31 cellular contexts compared by ENCODE assay signal in genomic region chr1:15687446-15687845, GRCh38. TPM values are rescaled to one million over a fixed set of nuclear protein-coding genes. Genes with fewer than 3 reads are reported as not detected.
DNase-seq lines count a peak whose midpoint lies in the region; ATAC-seq and TF ChIP-seq lines count a peak whose summit lies in the region.
"Had no signal": no experiment of that assay in that cellular context is flagged by ENCODE, and none has a peak within 500 bp of the region (broad histone marks: within the 10 kb centered on the region; RNA-seq: fewer than 3 reads in every experiment).

No MANE protein-coding gene starts in this region.

- no peak overlapping the region for H3K4me3 Mint-ChIP-seq in activated CD4-positive, alpha-beta memory T cell treated with anti-CD3 and anti-CD28 coated beads for 36 hours
- H3K4me3 Mint-ChIP-seq in activated CD4-positive, alpha-beta memory T cell treated with anti-CD3 and anti-CD28 coated beads, Interleukin-2, amount 10 ng/mL, durations not matched to agents 7 days and 5 days, result no peak overlapping the region
- no peak overlapping the region for H3K4me3 Mint-ChIP-seq in CD8-positive, alpha-beta T cell
- no peak overlapping the region for H3K4me3 Mint-ChIP-seq in activated CD8-positive, alpha-beta T cell treated with anti-CD3 and anti-CD28 coated beads for 36 hours
- H3K4me3 Mint-ChIP-seq in naive thymus-derived CD8-positive, alpha-beta T cell, result peak overlapping the region in 3 of 10 donors; percentile 5 to 34 (median 8)

- H3K36me3 Mint-ChIP-seq in activated CD4-positive, alpha-beta memory T cell treated with anti-CD3 and anti-CD28 coated beads for 36 hours, result peaks cover 8% of the 10 kb centered on the region
- peaks cover 17% of the 10 kb centered on the region for H3K36me3 Mint-ChIP-seq in activated CD4-positive, alpha-beta memory T cell treated with anti-CD3 and anti-CD28 coated beads, Interleukin-2, amount 10 ng/mL, durations not matched to agents 7 days and 5 days (ENCODE audit: low read depth)
- H3K36me3 Mint-ChIP-seq in CD8-positive, alpha-beta T cell, result peaks cover 18% of the 10 kb centered on the region
- peaks cover 13% of the 10 kb centered on the region for H3K36me3 Mint-ChIP-seq in activated CD8-positive, alpha-beta T cell treated with anti-CD3 and anti-CD28 coated beads for 36 hours (ENCODE audit: low read depth)
- peaks cover 0 to 3% (median 1%) of the 10 kb centered on the region in 3 donors for H3K36me3 Mint-ChIP-seq in naive thymus-derived CD8-positive, alpha-beta T cell

- intact Hi-C loops in activated CD4-positive, alpha-beta memory T cell treated with anti-CD3 and anti-CD28 coated beads for 36 hours (cut with micrococcal nuclease), result no loop called here
- intact Hi-C loops in CD8-positive, alpha-beta T cell (cut with DNase I, micrococcal nuclease), result loop anchor here (5.0 to 10.0 kb wide), 2 partner anchors 70 to 73 kb away; partner anchors contain the start of gene DDI2 (in 2 of the 2)
- intact Hi-C loops in activated CD8-positive, alpha-beta T cell treated with anti-CD3 and anti-CD28 coated beads for 36 hours (cut with micrococcal nuclease), result no loop called here

- no peak for TF ChIP-seq CTCF in CD8-positive, alpha-beta T cell (IDR thresholded peaks at IDR 0.05)
- no peak for TF ChIP-seq CTCF in activated CD8-positive, alpha-beta T cell treated with anti-CD3 and anti-CD28 coated beads for 36 hours (IDR thresholded peaks at IDR 0.05)
- no peak for TF ChIP-seq CTCF in omental fat pad (IDR thresholded peaks at IDR 0.05)

- no peak overlapping the region for H3K4me3 ChIP-seq in CD8-positive, alpha-beta T cell (ENCODE audit: low read depth, low read length)
- H3K4me3 ChIP-seq: A549, breast epithelium, GM23248, spleen, upper lobe of left lung had no signal

- DNase-seq in activated CD4-positive, alpha-beta memory T cell treated with anti-CD3 and anti-CD28 coated beads for 36 hours, result no peak
- DNase-seq in activated CD4-positive, alpha-beta memory T cell treated with anti-CD3 and anti-CD28 coated beads, Interleukin-2, amount 10 ng/mL, durations not matched to agents 7 days and 5 days, result no peak
- DNase-seq in CD8-positive, alpha-beta T cell, result no peak
- no peak for DNase-seq in activated CD8-positive, alpha-beta T cell treated with anti-CD3 and anti-CD28 coated beads for 36 hours
- DNase-seq in naive thymus-derived CD8-positive, alpha-beta T cell, result no peak
- DNase-seq in NCI-H1694 treated with DMSO at 0.1 percent for 48 hours (lab: John Stamatoyannopoulos, UW) (no peak), omental fat pad (ENCODE audit: low spot score) (no peak)
- DNase-seq: activated naive CD4-positive, alpha-beta T cell treated with Interleukin-2 at 50 U/mL for 16 hours; AML-193; COR-L47; GDM1; GM23248; Karpas-422; midbrain; NCI-H1105; NCI-H2029; NCI-H2227 treated with DMSO at 0.1 percent for 48 hours; NCI-H69; right cardiac atrium; SHP77 treated with DMSO at 0.1 percent for 48 hours; spleen; T-helper 9 cell; upper lobe of left lung; WERI-Rb-1 had no signal

- no peaks in the 10 kb centered on the region for H3K9me3 ChIP-seq in CD8-positive, alpha-beta T cell (ENCODE audit: low read length)
- H3K9me3 ChIP-seq: A549, breast epithelium, spleen, upper lobe of left lung had no signal

- H3K27me3 Mint-ChIP-seq in activated CD4-positive, alpha-beta memory T cell treated with anti-CD3 and anti-CD28 coated beads for 36 hours, result no peaks in the 10 kb centered on the region
- no peaks in the 10 kb centered on the region for H3K27me3 Mint-ChIP-seq in activated CD4-positive, alpha-beta memory T cell treated with anti-CD3 and anti-CD28 coated beads, Interleukin-2, amount 10 ng/mL, durations not matched to agents 7 days and 5 days
- no peaks in the 10 kb centered on the region for H3K27me3 Mint-ChIP-seq in CD8-positive, alpha-beta T cell (ENCODE audit: low read depth)
- no peaks in the 10 kb centered on the region for H3K27me3 Mint-ChIP-seq in activated CD8-positive, alpha-beta T cell treated with anti-CD3 and anti-CD28 coated beads for 36 hours
- no peaks in the 10 kb centered on the region for H3K27me3 Mint-ChIP-seq in naive thymus-derived CD8-positive, alpha-beta T cell

- H3K27ac Mint-ChIP-seq in activated CD4-positive, alpha-beta memory T cell treated with anti-CD3 and anti-CD28 coated beads for 36 hours, result peak overlapping the region; percentile 16
- H3K27ac Mint-ChIP-seq in activated CD4-positive, alpha-beta memory T cell treated with anti-CD3 and anti-CD28 coated beads, Interleukin-2, amount 10 ng/mL, durations not matched to agents 7 days and 5 days, result no peak overlapping the region
- peak overlapping the region; percentile 6 for H3K27ac Mint-ChIP-seq in CD8-positive, alpha-beta T cell
- H3K27ac Mint-ChIP-seq in activated CD8-positive, alpha-beta T cell treated with anti-CD3 and anti-CD28 coated beads for 36 hours, result peak overlapping the region; percentile 75
- H3K27ac Mint-ChIP-seq in naive thymus-derived CD8-positive, alpha-beta T cell, result peak overlapping the region in 8 of 10 donors; percentile 2 to 67 (median 51)

- H3K27me3 ChIP-seq in CD8-positive, alpha-beta T cell (ENCODE audit: insufficient read depth, low read length), result no peaks in the 10 kb centered on the region
- H3K27me3 ChIP-seq: breast epithelium, spleen, upper lobe of left lung had no signal

- POLR2A ChIA-PET in activated CD4-positive, alpha-beta memory T cell treated with anti-CD3 and anti-CD28 coated beads for 36 hours (lab: Charles Lee), result interaction anchor here (1.1 kb wide), 1 partner anchor 9 kb away, joined by 3 read pairs; no protein-coding TSS in a partner anchor
- POLR2A ChIA-PET in activated CD4-positive, alpha-beta memory T cell treated with anti-CD3 and anti-CD28 coated beads, Interleukin-2, amount 10 ng/mL, durations not matched to agents 7 days and 5 days (lab: Charles Lee), result interaction anchor here (5.1 kb wide), 1 partner anchor 9 kb away, joined by 49 read pairs; no protein-coding TSS in a partner anchor
- POLR2A ChIA-PET in CD8-positive, alpha-beta T cell (lab: Charles Lee), result no interaction called here
- POLR2A ChIA-PET in activated CD8-positive, alpha-beta T cell treated with anti-CD3 and anti-CD28 coated beads for 36 hours (lab: Charles Lee), result no interaction called here
- POLR2A ChIA-PET in naive thymus-derived CD8-positive, alpha-beta T cell (lab: Charles Lee), result interaction anchor here (0.6 to 2.5 kb wide), 2 partner anchors 9 to 29 kb away, joined by 4 to 9 read pairs; no protein-coding TSS in a partner anchor

- H3K4me1 ChIP-seq in CD8-positive, alpha-beta T cell (ENCODE audit: insufficient read depth, low read length), result peaks cover 16% of the 10 kb centered on the region

- CTCF ChIA-PET in activated CD4-positive, alpha-beta memory T cell treated with anti-CD3 and anti-CD28 coated beads for 36 hours (lab: Charles Lee), result interaction anchor here (0.8 to 0.9 kb wide), 2 partner anchors 70 to 128 kb away, joined by 3 read pairs; partner anchors contain the start of gene DDI2
- CTCF ChIA-PET in activated CD4-positive, alpha-beta memory T cell treated with anti-CD3 and anti-CD28 coated beads, Interleukin-2, amount 10 ng/mL, durations not matched to agents 7 days and 5 days (lab: Charles Lee), result no interaction called here
- CTCF ChIA-PET in CD8-positive, alpha-beta T cell (lab: Charles Lee), result no interaction called here
- CTCF ChIA-PET in activated CD8-positive, alpha-beta T cell treated with anti-CD3 and anti-CD28 coated beads for 36 hours (lab: Charles Lee), result no interaction called here

- H3K36me3 ChIP-seq in CD8-positive, alpha-beta T cell (ENCODE audit: insufficient read depth, low read length), result no peaks in the 10 kb centered on the region
- H3K36me3 ChIP-seq: breast epithelium, upper lobe of left lung had no signal

- H3K4me1 Mint-ChIP-seq in activated CD4-positive, alpha-beta memory T cell treated with anti-CD3 and anti-CD28 coated beads for 36 hours (ENCODE audit: low read depth), result peaks cover 26% of the 10 kb centered on the region
- H3K4me1 Mint-ChIP-seq in activated CD4-positive, alpha-beta memory T cell treated with anti-CD3 and anti-CD28 coated beads, Interleukin-2, amount 10 ng/mL, durations not matched to agents 7 days and 5 days, result peaks cover 34% of the 10 kb centered on the region
- peaks cover 44% of the 10 kb centered on the region for H3K4me1 Mint-ChIP-seq in CD8-positive, alpha-beta T cell (ENCODE audit: low read depth)
- peaks cover 29% of the 10 kb centered on the region for H3K4me1 Mint-ChIP-seq in activated CD8-positive, alpha-beta T cell treated with anti-CD3 and anti-CD28 coated beads for 36 hours (ENCODE audit: low read depth)
- H3K4me1 Mint-ChIP-seq in naive thymus-derived CD8-positive, alpha-beta T cell, result peaks cover 19 to 59% (median 46%) of the 10 kb centered on the region in 4 donors

- H3K27ac ChIP-seq in CD8-positive, alpha-beta T cell (ENCODE audit: low read depth, low read length), result no peak overlapping the region
- H3K27ac ChIP-seq: A549, breast epithelium, GM23248, HL-60, spleen, WERI-Rb-1 had no signal

- no peaks in the 10 kb centered on the region for H3K9me3 Mint-ChIP-seq in activated CD4-positive, alpha-beta memory T cell treated with anti-CD3 and anti-CD28 coated beads for 36 hours
- H3K9me3 Mint-ChIP-seq in activated CD4-positive, alpha-beta memory T cell treated with anti-CD3 and anti-CD28 coated beads, Interleukin-2, amount 10 ng/mL, durations not matched to agents 7 days and 5 days, result no peaks in the 10 kb centered on the region
- no peaks in the 10 kb centered on the region for H3K9me3 Mint-ChIP-seq in CD8-positive, alpha-beta T cell
- H3K9me3 Mint-ChIP-seq in activated CD8-positive, alpha-beta T cell treated with anti-CD3 and anti-CD28 coated beads for 36 hours, result peaks cover 6% of the 10 kb centered on the region
- H3K9me3 Mint-ChIP-seq in naive thymus-derived CD8-positive, alpha-beta T cell, result no peaks in the 10 kb centered on the region

- no peak for ATAC-seq in CD8-positive, alpha-beta T cell
- no peak for ATAC-seq in activated CD8-positive, alpha-beta T cell treated with anti-CD3 and anti-CD28 coated beads for 36 hours
- ATAC-seq in naive thymus-derived CD8-positive, alpha-beta T cell, result no peak
- no peak for ATAC-seq in HG02571 (IDR thresholded peaks at IDR 0.05; ENCODE audit: unreplicated experiment)
- no peak for ATAC-seq in omental fat pad (ENCODE audit: low FRiP score)
- ATAC-seq: A549, Panc1, right cardiac atrium had no signal

RNA-seq across cellular contexts. Expression of gene PLEKHM2, which starts 3.3 kb away (rescaled TPM):
- total RNA-seq in activated CD4-positive, alpha-beta memory T cell treated with anti-CD3 and anti-CD28 coated beads for 36 hours, result 10 to 100 TPM; 46.5 to 48.1 TPM
- 10 to 100 TPM; 55.4 to 58.8 TPM for total RNA-seq in activated CD4-positive, alpha-beta memory T cell treated with anti-CD3 and anti-CD28 coated beads, Interleukin-2, amount 10 ng/mL, durations not matched to agents 7 days and 5 days
- 100 to 1,000 TPM in 1 of 2 experiments, 10 to 100 TPM in 1; 96.5 to 115 TPM for total RNA-seq in CD8-positive, alpha-beta T cell
- total RNA-seq in activated CD8-positive, alpha-beta T cell treated with anti-CD3 and anti-CD28 coated beads for 36 hours, result 10 to 100 TPM; 41.5 to 42.9 TPM
- 10 to 100 TPM; 60.3 to 66.7 TPM for total RNA-seq in naive thymus-derived CD8-positive, alpha-beta T cell
- polyA plus RNA-seq in naive thymus-derived CD8-positive, alpha-beta T cell, result 10 to 100 TPM in 1 of 3 donors, 1 to 10 TPM in 2; 5.4 to 13.8 (median 5.4) TPM
- total RNA-seq in omental fat pad, result 10 to 100 TPM; 34.4 to 81.1 (median 50.0) TPM

RNA-seq across cellular contexts. Expression of gene SLC25A34, which starts 48.6 kb away (rescaled TPM):
- 1 to 10 TPM in 1 of 2 experiments, under 1 TPM in 1; 0.92 to 1.5 TPM for total RNA-seq in activated CD4-positive, alpha-beta memory T cell treated with anti-CD3 and anti-CD28 coated beads for 36 hours
- total RNA-seq in activated CD4-positive, alpha-beta memory T cell treated with anti-CD3 and anti-CD28 coated beads, Interleukin-2, amount 10 ng/mL, durations not matched to agents 7 days and 5 days, result 1 to 10 TPM; 1.4 to 1.9 TPM
- 1 to 10 TPM; 1.4 to 2.2 TPM for total RNA-seq in CD8-positive, alpha-beta T cell
- total RNA-seq in activated CD8-positive, alpha-beta T cell treated with anti-CD3 and anti-CD28 coated beads for 36 hours, result under 1 TPM; 0.56 to 0.81 TPM
- 1 to 10 TPM; 2.6 to 3.5 TPM for total RNA-seq in naive thymus-derived CD8-positive, alpha-beta T cell
- polyA plus RNA-seq in naive thymus-derived CD8-positive, alpha-beta T cell, result under 1 TPM; 0.09 to 0.30 (median 0.13) TPM
- 10 to 100 TPM in 1 of 4 donors, 1 to 10 TPM in 2, under 1 TPM in 1; 0.82 to 13.1 (median 2.0) TPM for total RNA-seq in omental fat pad

RNA-seq across cellular contexts. Expression of gene TMEM82, which starts 54.9 kb away (rescaled TPM):
- not detected for total RNA-seq in activated CD4-positive, alpha-beta memory T cell treated with anti-CD3 and anti-CD28 coated beads for 36 hours
- not detected for total RNA-seq in activated CD4-positive, alpha-beta memory T cell treated with anti-CD3 and anti-CD28 coated beads, Interleukin-2, amount 10 ng/mL, durations not matched to agents 7 days and 5 days
- total RNA-seq in CD8-positive, alpha-beta T cell, result not detected
- total RNA-seq in activated CD8-positive, alpha-beta T cell treated with anti-CD3 and anti-CD28 coated beads for 36 hours, result not detected
- not detected for total RNA-seq in naive thymus-derived CD8-positive, alpha-beta T cell
- polyA plus RNA-seq in naive thymus-derived CD8-positive, alpha-beta T cell, result not detected
- total RNA-seq in omental fat pad, result not detected
- total RNA-seq: breast epithelium, GM23248, right cardiac atrium, spleen, subcutaneous adipose tissue, upper lobe of left lung had no signal
- polyA plus RNA-seq: A549, GM23248, neural cell, right cardiac atrium, spleen had no signal

Comparison
In these comparisons a context has a peak if more than half of its experiments do, and no peak if none do; other contexts are left out.
1. POLR2A ChIA-PET loops: an anchor here in activated CD4-positive, alpha-beta memory T cell treated with anti-CD3 and anti-CD28 coated beads for 36 hours (1.1 kb wide), activated CD4-positive, alpha-beta memory T cell treated with anti-CD3 and anti-CD28 coated beads, Interleukin-2, amount 10 ng/mL, durations not matched to agents 7 days and 5 days (5.1 kb wide) and naive thymus-derived CD8-positive, alpha-beta T cell (0.6 to 2.5 kb wide); none called in CD8-positive, alpha-beta T cell and activated CD8-positive, alpha-beta T cell treated with anti-CD3 and anti-CD28 coated beads for 36 hours.
2. intact Hi-C loops: an anchor here in CD8-positive, alpha-beta T cell (5.0 to 10.0 kb wide); none called in activated CD4-positive, alpha-beta memory T cell treated with anti-CD3 and anti-CD28 coated beads for 36 hours and activated CD8-positive, alpha-beta T cell treated with anti-CD3 and anti-CD28 coated beads for 36 hours.